17 cellular contexts compared by ENCODE assay signal in the genomic region with DNA sequence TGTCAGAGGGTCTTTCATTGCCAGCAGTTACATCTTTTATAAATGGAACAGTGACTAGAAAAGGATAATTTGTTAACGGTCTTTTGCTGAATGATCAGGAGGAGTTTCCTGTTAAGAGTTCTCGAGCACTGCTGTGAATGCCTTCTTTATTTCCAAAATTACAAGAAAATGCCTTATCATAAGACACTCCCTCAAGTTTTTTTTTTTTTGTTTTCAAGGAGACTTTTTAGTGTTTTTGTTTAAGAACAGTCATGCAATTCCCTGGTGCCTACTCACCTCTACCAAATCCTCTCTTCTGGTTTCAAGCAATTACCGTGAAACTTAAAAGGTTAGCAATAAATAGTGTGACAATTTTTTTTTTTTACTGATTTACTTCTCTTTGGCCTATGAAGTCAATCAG. TPM values are rescaled to one million over a fixed set of nuclear protein-coding genes. Genes with fewer than 3 reads are reported as not detected.
"Had no signal": no experiment of that assay in that cellular context is flagged by ENCODE, and none has a peak within 500 bp of the region (broad histone marks: within the 10 kb centered on the region; RNA-seq: fewer than 3 reads in every experiment).

No MANE protein-coding gene starts in this region.

- H3K27me3 Mint-ChIP-seq: activated naive CD8-positive, alpha-beta T cell treated with anti-CD3 and anti-CD28 coated beads, Interleukin-2, amount 50 U/mL, for 24 hours; effector memory CD8-positive, alpha-beta T cell; T-helper 17 cell had no signal

- H3K9me3 ChIP-seq: ascending aorta, breast epithelium had no signal

- H3K36me3 Mint-ChIP-seq: stimulated activated effector memory CD8-positive, alpha-beta T cell treated with anti-CD3 and anti-CD28 coated beads, Interleukin-12 subunit alpha, Interleukin-12 subunit beta, amount 100 ng/mL, for 72 hours had no signal

- H3K4me1 Mint-ChIP-seq: nephron; stimulated activated effector memory CD8-positive, alpha-beta T cell treated with anti-CD3 and anti-CD28 coated beads, Interleukin-12 subunit alpha, Interleukin-12 subunit beta, amount 100 ng/mL, for 72 hours had no signal

- H3K9me3 Mint-ChIP-seq: activated naive CD4-positive, alpha-beta T cell treated with anti-CD3 and anti-CD28 coated beads for 36 hours; activated naive CD8-positive, alpha-beta T cell treated with anti-CD3 and anti-CD28 coated beads, Interleukin-2, amount 50 U/mL, for 24 hours; effector memory CD8-positive, alpha-beta T cell; stimulated activated effector memory CD8-positive, alpha-beta T cell treated with anti-CD3 and anti-CD28 coated beads, Interleukin-12 subunit alpha, Interleukin-12 subunit beta, amount 100 ng/mL, for 72 hours had no signal

- H3K4me3 ChIP-seq: ascending aorta, breast epithelium had no signal

- DNase-seq: activated naive CD4-positive, alpha-beta T cell treated with anti-CD3 and anti-CD28 coated beads for 36 hours; activated naive CD8-positive, alpha-beta T cell treated with anti-CD3 and anti-CD28 coated beads, Interleukin-2, amount 50 U/mL, for 24 hours; activated T-cell treated with anti-CD3 and anti-CD28 coated beads for 4 hours; dermis blood vessel endothelial cell; effector memory CD8-positive, alpha-beta T cell; hippocampal formation; nucleus accumbens; posterior cingulate gyrus; retina; T-helper 17 cell had no signal

- H3K4me3 Mint-ChIP-seq: activated naive CD4-positive, alpha-beta T cell treated with anti-CD3 and anti-CD28 coated beads for 36 hours; activated naive CD8-positive, alpha-beta T cell treated with anti-CD3 and anti-CD28 coated beads, Interleukin-2, amount 50 U/mL, for 24 hours; effector memory CD8-positive, alpha-beta T cell; nephron; stimulated activated effector memory CD8-positive, alpha-beta T cell treated with anti-CD3 and anti-CD28 coated beads, Interleukin-12 subunit alpha, Interleukin-12 subunit beta, amount 100 ng/mL, for 72 hours; T-helper 17 cell had no signal

- ATAC-seq: activated CD4-positive, CD25-positive, alpha-beta regulatory T cell treated with anti-CD3 and anti-CD28 coated beads, Interleukin-2, amount 50 U/mL, for 24 hours; activated naive CD8-positive, alpha-beta T cell treated with anti-CD3 and anti-CD28 coated beads, Interleukin-2, amount 50 U/mL, for 24 hours; effector memory CD8-positive, alpha-beta T cell; stimulated activated effector memory CD8-positive, alpha-beta T cell treated with anti-CD3 and anti-CD28 coated beads, Interleukin-12 subunit alpha, Interleukin-12 subunit beta, amount 100 ng/mL, for 72 hours; T-helper 17 cell had no signal

- H3K27ac Mint-ChIP-seq: activated naive CD4-positive, alpha-beta T cell treated with anti-CD3 and anti-CD28 coated beads for 36 hours; activated naive CD8-positive, alpha-beta T cell treated with anti-CD3 and anti-CD28 coated beads, Interleukin-2, amount 50 U/mL, for 24 hours; effector memory CD8-positive, alpha-beta T cell; nephron; stimulated activated effector memory CD8-positive, alpha-beta T cell treated with anti-CD3 and anti-CD28 coated beads, Interleukin-12 subunit alpha, Interleukin-12 subunit beta, amount 100 ng/mL, for 72 hours had no signal

- H3K27ac ChIP-seq: ascending aorta, breast epithelium had no signal

- H3K36me3 ChIP-seq: ascending aorta, breast epithelium had no signal

- H3K27me3 ChIP-seq: ascending aorta, breast epithelium had no signal

- H3K4me1 ChIP-seq: breast epithelium had no signal

RNA-seq across cellular contexts. Expression of gene VWA3A, which starts 19.0 kb away (rescaled TPM):
- total RNA-seq: activated naive CD4-positive, alpha-beta T cell treated with anti-CD3 and anti-CD28 coated beads for 36 hours; ascending aorta; glomerular endothelial cell had no signal
- polyA plus RNA-seq: liver had no signal
